In the genomic region with DNA sequence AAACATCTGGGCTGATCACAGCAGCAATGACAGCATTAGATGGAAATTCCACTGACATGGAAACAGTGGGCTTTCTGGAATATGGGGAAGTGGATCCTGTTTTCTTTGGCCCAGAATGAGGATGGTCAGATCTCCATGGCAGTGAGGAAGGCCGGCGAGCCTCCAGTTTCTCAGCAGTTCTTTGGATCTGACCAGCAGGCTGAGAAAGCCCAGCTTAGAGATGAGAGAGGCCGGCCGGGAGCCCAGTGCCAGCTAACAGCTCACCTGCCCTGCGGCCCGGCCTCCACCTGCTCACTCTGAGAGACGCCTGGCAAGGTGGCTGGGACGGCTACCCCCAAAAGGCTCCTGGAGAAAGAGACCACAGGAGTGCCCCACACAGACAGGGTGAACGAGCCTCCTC, we compare ENCODE assay signal across 2 cellular contexts.
TF ChIP-seq lines count a peak whose summit lies in the region.

No MANE protein-coding gene starts in this region.

TF ChIP-seq in endothelial cell of umbilical vein, 7 proteins besides CTCF, POLR2A, EP300 and RAD21:
- no peak for TF ChIP-seq POLR2AphosphoS5 (IDR thresholded peaks at IDR 0.05; ENCODE audit: insufficient read depth, low read depth, low read length)
- TF ChIP-seq GATA2 (IDR thresholded peaks at IDR 0.05; ENCODE audit: insufficient read depth, insufficient read length, low read depth, low read length) = no peak
- TF ChIP-seq FOS (IDR thresholded peaks at IDR 0.05; ENCODE audit: borderline replicate concordance, insufficient read depth, low read length) = no peak
- no peak for TF ChIP-seq EZH2 (IDR thresholded peaks at IDR 0.05; ENCODE audit: borderline replicate concordance, low read depth, low read length, severe bottlenecking)
- TF ChIP-seq, protein P1, sequence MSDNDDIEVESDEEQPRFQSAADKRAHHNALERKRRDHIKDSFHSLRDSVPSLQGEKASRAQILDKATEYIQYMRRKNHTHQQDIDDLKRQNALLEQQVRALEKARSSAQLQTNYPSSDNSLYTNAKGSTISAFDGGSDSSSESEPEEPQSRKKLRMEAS (IDR thresholded peaks at IDR 0.05; ENCODE audit: insufficient read depth, insufficient read length) = no peak
TF ChIP-seq in endothelial cell of umbilical vein: peak in this region for 0.

TF ChIP-seq in HepG2, 621 proteins besides CTCF, POLR2A, EP300 and RAD21:
- no peak for TF ChIP-seq ZNF468 (CRISPR knock-in tag; IDR thresholded peaks at IDR 0.05)
- no peak for TF ChIP-seq CCDC6 (CRISPR knock-in tag; IDR thresholded peaks at IDR 0.05)
- TF ChIP-seq, protein P2, sequence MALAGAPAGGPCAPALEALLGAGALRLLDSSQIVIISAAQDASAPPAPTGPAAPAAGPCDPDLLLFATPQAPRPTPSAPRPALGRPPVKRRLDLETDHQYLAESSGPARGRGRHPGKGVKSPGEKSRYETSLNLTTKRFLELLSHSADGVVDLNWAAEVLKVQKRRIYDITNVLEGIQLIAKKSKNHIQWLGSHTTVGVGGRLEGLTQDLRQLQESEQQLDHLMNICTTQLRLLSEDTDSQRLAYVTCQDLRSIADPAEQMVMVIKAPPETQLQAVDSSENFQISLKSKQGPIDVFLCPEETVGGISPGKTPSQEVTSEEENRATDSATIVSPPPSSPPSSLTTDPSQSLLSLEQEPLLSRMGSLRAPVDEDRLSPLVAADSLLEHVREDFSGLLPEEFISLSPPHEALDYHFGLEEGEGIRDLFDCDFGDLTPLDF (CRISPR knock-in tag; IDR thresholded peaks at IDR 0.05) = no peak
- TF ChIP-seq MXD4 (CRISPR knock-in tag; IDR thresholded peaks at IDR 0.05) = no peak
- TF ChIP-seq MTA3 (CRISPR knock-in tag; IDR thresholded peaks at IDR 0.05) = no peak
- TF ChIP-seq, protein P3, sequence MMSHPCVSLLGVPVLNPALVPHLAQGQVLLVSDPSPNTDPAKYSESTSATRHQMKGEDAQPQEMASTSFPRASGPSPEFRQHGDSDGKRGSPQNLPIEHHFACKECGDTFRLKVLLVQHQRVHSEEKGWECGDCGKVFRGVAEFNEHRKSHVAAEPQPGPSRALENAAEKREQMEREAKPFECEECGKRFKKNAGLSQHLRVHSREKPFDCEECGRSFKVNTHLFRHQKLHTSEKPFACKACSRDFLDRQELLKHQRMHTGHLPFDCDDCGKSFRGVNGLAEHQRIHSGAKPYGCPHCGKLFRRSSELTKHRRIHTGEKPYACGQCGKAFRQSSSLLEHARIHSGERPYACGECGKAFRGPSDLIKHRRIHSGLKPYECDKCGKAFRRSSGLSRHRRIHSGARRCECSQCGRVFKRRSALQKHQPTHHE (CRISPR knock-in tag; IDR thresholded peaks at IDR 0.05; ENCODE audit: borderline replicate concordance) = no peak
- no peak for TF ChIP-seq ZNF546 (CRISPR knock-in tag; conservative IDR thresholded peaks at IDR 0.05)
- no peak for TF ChIP-seq MTF2 (CRISPR knock-in tag; IDR thresholded peaks at IDR 0.05; ENCODE audit: borderline replicate concordance)
- no peak for TF ChIP-seq ZNF335 (CRISPR knock-in tag; IDR thresholded peaks at IDR 0.05)
- TF ChIP-seq FIP1L1 (IDR thresholded peaks at IDR 0.05; ENCODE audit: borderline replicate concordance, insufficient read depth, low read depth, low read length) = no peak
- no peak for TF ChIP-seq YEATS2 (CRISPR knock-in tag; IDR thresholded peaks at IDR 0.05; ENCODE audit: borderline replicate concordance)
